Comparison of ENCODE assay signal across 1 cellular context in genomic region chr17:63688396-63689020, GRCh38.
A peak's percentile ranks its signal among the peaks of the same experiment; 100 is the strongest.
TF ChIP-seq lines count a peak whose summit lies in the region.

No MANE protein-coding gene starts in this region.

TF ChIP-seq in GM12878, 131 proteins besides CTCF, POLR2A, EP300 and RAD21 (continued from another document):
- TF ChIP-seq MAX (IDR thresholded peaks at IDR 0.05; ENCODE audit: low read depth, low read length) (no peak), NR2C1 (IDR thresholded peaks at IDR 0.05) (peak; percentile 84), RAD51 (IDR thresholded peaks at IDR 0.05) (peak; percentile 67; the same call in 1 of the 2 replicates), POLR2AphosphoS2 (IDR thresholded peaks at IDR 0.05; ENCODE audit: low read depth, low read length) (no peak), USF1 (IDR thresholded peaks at IDR 0.05; ENCODE audit: borderline replicate concordance, extremely low read length, insufficient read depth, low read depth, low read length) (peak; percentile 17), TBL1XR1 (IDR thresholded peaks at IDR 0.05; ENCODE audit: low read depth, low read length) (no peak), BHLHE40 (IDR thresholded peaks at IDR 0.05; ENCODE audit: borderline replicate concordance in 1 of 2, low read depth in 2 of 2, low read length in 1 of 2) (peak in 1 of 2 experiments; percentile 43; a peak in 1 of 4 replicates), MEF2B (IDR thresholded peaks at IDR 0.05; ENCODE audit: partially characterized antibody, poor library complexity, severe bottlenecking) (peak; percentile 43), IKZF1 (conservative IDR thresholded peaks at IDR 0.05) (no peak), NR2F1 (conservative IDR thresholded peaks at IDR 0.05) (peak; percentile 93), ZNF687 (IDR thresholded peaks at IDR 0.05) (peak; percentile 92), DPF2 (IDR thresholded peaks at IDR 0.05) (no peak), SMC3 (IDR thresholded peaks at IDR 0.05; ENCODE audit: borderline replicate concordance, low read length) (peak; percentile 12; the same call in 1 of the 2 replicates), IRF4 (IDR thresholded peaks at IDR 0.05; ENCODE audit: low read depth, low read length) (peak; percentile 53; the same call in 1 of the 2 replicates), NBN (IDR thresholded peaks at IDR 0.05) (0 out of 2 replicates have a peak, but pooled peaks have one; percentile 34)
